In genomic region chr5:78587081-78587774, GRCh38 we compare ENCODE assay signal across 19 cellular contexts.
DNase-seq lines count a peak whose midpoint lies in the region; ATAC-seq, FAIRE-seq and TF ChIP-seq lines count a peak whose summit lies in the region.
"Had no signal": no experiment of that assay in that cellular context is flagged by ENCODE, and none has a peak within 500 bp of the region (broad histone marks: within the 10 kb centered on the region; RNA-seq: fewer than 3 reads in every experiment).

No MANE protein-coding gene starts in this region.

- H3K36me3 Mint-ChIP-seq in MCF 10A (ENCODE audit: insufficient read depth, unreplicated experiment) (peaks cover 11% of the 10 kb centered on the region), astrocyte (ENCODE audit: low read depth, unreplicated experiment) (peaks cover 14% of the 10 kb centered on the region)
- H3K36me3 Mint-ChIP-seq in activated CD4-positive, alpha-beta T cell treated with anti-CD3 and anti-CD28 coated beads, Interleukin-2, amount 10 ng/mL, durations not matched to agents 24 days and 14 days (ENCODE audit: low read depth), result no peaks in the 10 kb centered on the region

- peak overlapping the region; percentile 71 for H3K27ac ChIP-seq in mammary epithelial cell (ENCODE audit: insufficient read depth, low read depth, low read length)
- peak overlapping the region; percentile 90 for H3K27ac ChIP-seq in astrocyte (ENCODE audit: low read depth, low read length)
- H3K27ac ChIP-seq in mucosa of rectum (ENCODE audit: low read depth in 2 of 2, low read length in 2 of 2), result peak overlapping the region; percentile 44 to 53
- H3K27ac ChIP-seq in transverse colon, result peak overlapping the region; percentile 34 to 66 (median 39)

- TF ChIP-seq CTCF in mammary epithelial cell (conservative IDR thresholded peaks at IDR 0.05 in 1 of 2, IDR thresholded peaks at IDR 0.05 in 1 of 2; ENCODE audit: extremely low read depth in 1 of 2, insufficient read depth in 1 of 2, low read depth in 1 of 2, low read length in 2 of 2) (no peak), MCF 10A (IDR thresholded peaks at IDR 0.05; ENCODE audit: unreplicated experiment) (no peak), astrocyte (IDR thresholded peaks at IDR 0.05; ENCODE audit: insufficient read depth, low read depth, low read length) (no peak), transverse colon (IDR thresholded peaks at IDR 0.05) (no peak), BE2C (IDR thresholded peaks at IDR 0.05; ENCODE audit: low read depth, low read length) (no peak)

- BruUV-seq in mammary epithelial cell (replicated peaks; lab: Mats Ljungman, UMichigan) (no TSS peak), MCF 10A (replicated peaks; lab: Mats Ljungman, UMichigan) (no TSS peak)

- H3K27ac Mint-ChIP-seq in MCF 10A (ENCODE audit: low read depth, unreplicated experiment), result no peak overlapping the region
- H3K27ac Mint-ChIP-seq in astrocyte (ENCODE audit: unreplicated experiment), result no peak overlapping the region
- H3K27ac Mint-ChIP-seq in activated CD4-positive, alpha-beta T cell treated with anti-CD3 and anti-CD28 coated beads, Interleukin-2, amount 10 ng/mL, durations not matched to agents 24 days and 14 days, result no peak overlapping the region
- H3K27ac Mint-ChIP-seq: activated naive CD4-positive, alpha-beta T cell treated with anti-CD3 and anti-CD28 coated beads for 36 hours; stimulated activated naive CD8-positive, alpha-beta T cell treated with anti-CD3 and anti-CD28 coated beads, Interleukin-15, Interleukin-2, amounts not matched to agents 100 ng/mL and 50 ng/mL, for 24 hours; T-helper 17 cell had no signal

- CTCF ChIA-PET in mammary epithelial cell (lab: Charles Lee; ENCODE audit: low non-redundant PET) (no interaction called here), MCF 10A (lab: Yijun Ruan, JAX) (interaction anchor here (0.6 to 1.2 kb wide), 3 partner anchors 10 to 53 kb away, joined by 3 to 5 read pairs (median 3); no protein-coding TSS in a partner anchor)

- intact Hi-C loops in mammary epithelial cell (cut with micrococcal nuclease) (loop anchor here (5.0 kb wide), 1 partner anchor 60 kb away; the partner anchor contains the start of gene LHFPL2), MCF 10A (cut with micrococcal nuclease) (no loop called here), transverse colon (cut with DNase I; ENCODE audit: low total_unique reads) (no loop called here)
- intact Hi-C loops in activated CD4-positive, alpha-beta T cell treated with anti-CD3 and anti-CD28 coated beads, Interleukin-2, amount 10 ng/mL, durations not matched to agents 24 days and 14 days (cut with micrococcal nuclease), result no loop called here

- no peak for ATAC-seq in HG03378 (IDR thresholded peaks at IDR 0.05; ENCODE audit: unreplicated experiment)
- ATAC-seq: activated CD4-positive, CD25-positive, alpha-beta regulatory T cell treated with anti-CD3 and anti-CD28 coated beads, Interleukin-2, amount 50 U/mL, for 24 hours; T-helper 17 cell had no signal

- H3K79me2 ChIP-seq in mammary epithelial cell (ENCODE audit: insufficient read depth, low read length), result peaks cover 49% of the 10 kb centered on the region
- peaks cover 24% of the 10 kb centered on the region for H3K79me2 ChIP-seq in astrocyte (ENCODE audit: insufficient read depth, low read length)

- no peak for TF ChIP-seq POLR2A in transverse colon (IDR thresholded peaks at IDR 0.05)

- H3K9me3 Mint-ChIP-seq in MCF 10A (ENCODE audit: unreplicated experiment) (no peaks in the 10 kb centered on the region), astrocyte (ENCODE audit: unreplicated experiment) (peaks cover 9% of the 10 kb centered on the region)
- peaks cover 5% of the 10 kb centered on the region for H3K9me3 Mint-ChIP-seq in activated CD4-positive, alpha-beta T cell treated with anti-CD3 and anti-CD28 coated beads, Interleukin-2, amount 10 ng/mL, durations not matched to agents 24 days and 14 days
- H3K9me3 Mint-ChIP-seq: stimulated activated naive CD8-positive, alpha-beta T cell treated with anti-CD3 and anti-CD28 coated beads, Interleukin-15, Interleukin-2, amounts not matched to agents 100 ng/mL and 50 ng/mL, for 24 hours had no signal

- peaks cover 36% of the 10 kb centered on the region for H3K4me1 ChIP-seq in mammary epithelial cell (ENCODE audit: insufficient read depth, low read length)
- H3K4me1 ChIP-seq in astrocyte (ENCODE audit: insufficient read depth, low read length), result peaks cover 41% of the 10 kb centered on the region
- H3K4me1 ChIP-seq in mucosa of rectum (ENCODE audit: control insufficient read depth in 2 of 2, insufficient read depth in 2 of 2, low read length in 2 of 2), result peaks cover 0 to 4% of the 10 kb centered on the region in 2 donors
- peaks cover 0 to 35% (median 10%) of the 10 kb centered on the region in 4 donors for H3K4me1 ChIP-seq in transverse colon
- H3K4me1 ChIP-seq in BE2C, result peaks cover 33% of the 10 kb centered on the region

- POLR2A ChIA-PET in MCF 10A (lab: Yijun Ruan, JAX), result interaction anchor here (0.7 to 2.0 kb wide), 6 partner anchors 8 to 465 kb away, joined by 3 to 8 read pairs (median 4); no protein-coding TSS in a partner anchor

- no peak overlapping the region for H3K4me2 ChIP-seq in mammary epithelial cell (ENCODE audit: insufficient read depth, low read depth, low read length)
- no peak overlapping the region for H3K4me2 ChIP-seq in astrocyte (ENCODE audit: low read length)

- no peak for FAIRE-seq in astrocyte (lab: Jason Lieb, UNC)

- H4K20me1 ChIP-seq in mammary epithelial cell (ENCODE audit: insufficient read depth, low read length), result no peaks in the 10 kb centered on the region
- H4K20me1 ChIP-seq in astrocyte (ENCODE audit: insufficient read depth, low read length), result no peaks in the 10 kb centered on the region

- DNase-seq in mammary epithelial cell (no peak), MCF 10A (ENCODE audit: unreplicated experiment) (no peak), astrocyte (ENCODE audit: low read depth) (no peak), transverse colon (no peak), BE2C (no peak)
- DNase-seq in activated CD4-positive, alpha-beta T cell treated with anti-CD3 and anti-CD28 coated beads, Interleukin-2, amount 10 ng/mL, durations not matched to agents 24 days and 14 days, result no peak
- DNase-seq: activated CD8-positive, alpha-beta memory T cell treated with anti-CD3 and anti-CD28 coated beads, Interleukin-2, amount 50 U/mL, for 4 hours; activated naive CD4-positive, alpha-beta T cell treated with anti-CD3 and anti-CD28 coated beads for 36 hours; caudate nucleus; effector CD8-positive, alpha-beta T cell; islet precursor cell; NCI-H69; RPMI8226; stimulated activated CD4-positive, alpha-beta T cell treated with anti-CD3 and anti-CD28 coated beads, Interleukin-12 subunit alpha, Interleukin-12 subunit beta, amount 100 ng/mL, for 4 hours; T-helper 17 cell had no signal

- in situ Hi-C loops in mammary epithelial cell (cut with MboI; ENCODE audit: low sequenced_read_pairs in 2 of 2), result no loop called here
- in situ Hi-C loops in transverse colon (cut with MboI; ENCODE audit: low pct_ligation_motif_present in 1 of 4, low pct_unique_long_range_greater_than_20kb in 1 of 4, low sequenced_read_pairs in 3 of 4), result no loop called here

- H3K36me3 ChIP-seq in mammary epithelial cell (ENCODE audit: insufficient read depth, low read length) (no peaks in the 10 kb centered on the region), astrocyte (ENCODE audit: insufficient read depth, low read length) (no peaks in the 10 kb centered on the region), mucosa of rectum (ENCODE audit: control insufficient read depth in 2 of 2, insufficient read depth in 2 of 2, low read length in 2 of 2) (peaks cover 0 to 4% of the 10 kb centered on the region in 2 donors), transverse colon (no peaks in the 10 kb centered on the region), BE2C (peaks cover 2% of the 10 kb centered on the region; the same call in 1 of the 2 replicates)

- H3K4me3 ChIP-seq in mammary epithelial cell (replicated peaks in 1 of 3; ENCODE audit: insufficient read depth in 1 of 3, low read depth in 2 of 3, low read length in 3 of 3), result no peak overlapping the region
- H3K4me3 ChIP-seq in astrocyte (ENCODE audit: insufficient read depth, low read depth, low read length), result no peak overlapping the region
- no peak overlapping the region for H3K4me3 ChIP-seq in mucosa of rectum (ENCODE audit: low read length in 2 of 2)
- H3K4me3 ChIP-seq in transverse colon, result no peak overlapping the region
- no peak overlapping the region for H3K4me3 ChIP-seq in BE2C (ENCODE audit: low read depth, low read length)

- H3K4me3 Mint-ChIP-seq in MCF 10A (ENCODE audit: unreplicated experiment) (no peak overlapping the region), astrocyte (ENCODE audit: unreplicated experiment) (no peak overlapping the region)
- no peak overlapping the region for H3K4me3 Mint-ChIP-seq in activated CD4-positive, alpha-beta T cell treated with anti-CD3 and anti-CD28 coated beads, Interleukin-2, amount 10 ng/mL, durations not matched to agents 24 days and 14 days
- H3K4me3 Mint-ChIP-seq: activated naive CD4-positive, alpha-beta T cell treated with anti-CD3 and anti-CD28 coated beads for 36 hours; stimulated activated naive CD8-positive, alpha-beta T cell treated with anti-CD3 and anti-CD28 coated beads, Interleukin-15, Interleukin-2, amounts not matched to agents 100 ng/mL and 50 ng/mL, for 24 hours; T-helper 17 cell had no signal

- no peaks in the 10 kb centered on the region for H3K27me3 Mint-ChIP-seq in MCF 10A (ENCODE audit: insufficient read depth, unreplicated experiment)
- H3K27me3 Mint-ChIP-seq in astrocyte (ENCODE audit: low read depth, unreplicated experiment), result no peaks in the 10 kb centered on the region
- peaks cover 6% of the 10 kb centered on the region for H3K27me3 Mint-ChIP-seq in activated CD4-positive, alpha-beta T cell treated with anti-CD3 and anti-CD28 coated beads, Interleukin-2, amount 10 ng/mL, durations not matched to agents 24 days and 14 days

- dilution Hi-C loops in mammary epithelial cell (cut with HindIII; ENCODE audit: low sequenced_read_pairs), result no loop called here

- H3K9ac ChIP-seq in mammary epithelial cell (ENCODE audit: insufficient read depth, low read length) (peak overlapping the region; percentile 38), astrocyte (ENCODE audit: low read length) (no peak overlapping the region), mucosa of rectum (ENCODE audit: low read depth in 1 of 2, low read length in 2 of 2) (no peak overlapping the region)

- H2AFZ ChIP-seq in mammary epithelial cell (ENCODE audit: low read depth, low read length) (no peak overlapping the region), astrocyte (ENCODE audit: low read depth, low read length) (no peak overlapping the region)

- peaks cover 36% of the 10 kb centered on the region for H3K4me1 Mint-ChIP-seq in MCF 10A (ENCODE audit: insufficient read depth, unreplicated experiment)
- H3K4me1 Mint-ChIP-seq in astrocyte (ENCODE audit: low read depth, unreplicated experiment), result peaks cover 38% of the 10 kb centered on the region
- H3K4me1 Mint-ChIP-seq in activated CD4-positive, alpha-beta T cell treated with anti-CD3 and anti-CD28 coated beads, Interleukin-2, amount 10 ng/mL, durations not matched to agents 24 days and 14 days, result no peaks in the 10 kb centered on the region
- H3K4me1 Mint-ChIP-seq: T-helper 17 cell had no signal

- no peaks in the 10 kb centered on the region for H3K27me3 ChIP-seq in mammary epithelial cell (ENCODE audit: insufficient read depth, low read length)
- no peaks in the 10 kb centered on the region for H3K27me3 ChIP-seq in astrocyte (ENCODE audit: insufficient read depth, low read length)
- H3K27me3 ChIP-seq in mucosa of rectum (ENCODE audit: control insufficient read depth in 2 of 2, insufficient read depth in 2 of 2, low read length in 2 of 2), result no peaks in the 10 kb centered on the region
- no peaks in the 10 kb centered on the region for H3K27me3 ChIP-seq in transverse colon
- no peaks in the 10 kb centered on the region for H3K27me3 ChIP-seq in BE2C

- WGBS in mammary epithelial cell (ENCODE audit: low coverage, missing lambda C conversion rate), result 75% methylated on average over 4 of the region's 4 CpGs
- 76 to 87% methylated on average over 4 of the region's 4 CpGs for WGBS in transverse colon (ENCODE audit: low coverage in 1 of 2), 2 donors

- H3K9me3 ChIP-seq in mammary epithelial cell (replicated peaks; ENCODE audit: insufficient read depth, low read length) (no peaks in the 10 kb centered on the region), astrocyte (ENCODE audit: insufficient read depth, low read depth, low read length) (no peaks in the 10 kb centered on the region), mucosa of rectum (ENCODE audit: control insufficient read depth in 2 of 2, low read length in 2 of 2) (no peaks in the 10 kb centered on the region), transverse colon (no peaks in the 10 kb centered on the region), BE2C (no peaks in the 10 kb centered on the region)

- no peak for TF ChIP-seq EP300 in transverse colon (IDR thresholded peaks at IDR 0.05; ENCODE audit: low read depth)

Comparison
In these comparisons a context has a peak if more than half of its experiments do, and no peak if none do; other contexts are left out.
1. H3K27ac ChIP-seq: peak in every context shown above with its lines; median percentile 90 in astrocyte; 71 in mammary epithelial cell; 48 in mucosa of rectum; 39 in transverse colon.